Comparison of ENCODE assay signal across 16 cellular contexts in genomic region chr5:1393571-1394501, GRCh38. TPM values are rescaled to one million over a fixed set of nuclear protein-coding genes. Genes with fewer than 3 reads are reported as not detected.
A peak's percentile ranks its signal among the peaks of the same experiment; 100 is the strongest.
DNase-seq lines count a peak whose midpoint lies in the region; ATAC-seq and TF ChIP-seq lines count a peak whose summit lies in the region.
"Had no signal": no experiment of that assay in that cellular context is flagged by ENCODE, and none has a peak within 500 bp of the region (broad histone marks: within the 10 kb centered on the region; RNA-seq: fewer than 3 reads in every experiment).

No MANE protein-coding gene starts in this region.

- 70% methylated on average over 36 of the region's 36 CpGs for WGBS in right cardiac atrium

- TF ChIP-seq CTCF in chondrocyte (IDR thresholded peaks at IDR 0.05) (no peak), lower lobe of right lung (IDR thresholded peaks at IDR 0.05) (no peak)

- H3K36me3 Mint-ChIP-seq in chondrocyte (ENCODE audit: low read depth): no peaks in the 10 kb centered on the region
- H3K36me3 Mint-ChIP-seq in activated T-cell treated with anti-CD3 and anti-CD28 coated beads, Interleukin-2, amount 50 U/mL, for 24 hours (ENCODE audit: low read depth): no peaks in the 10 kb centered on the region
- H3K36me3 Mint-ChIP-seq: CD8-positive, alpha-beta T cell had no signal

- intact Hi-C loops in right cardiac atrium (cut with DNase I) (no loop called here), left cardiac atrium (cut with DNase I) (no loop called here), lower lobe of right lung (cut with DNase I) (no loop called here)

- H3K27me3 Mint-ChIP-seq in chondrocyte (ENCODE audit: low read depth): peaks cover 60% of the 10 kb centered on the region
- peaks cover 25% of the 10 kb centered on the region for H3K27me3 Mint-ChIP-seq in activated T-cell treated with anti-CD3 and anti-CD28 coated beads, Interleukin-2, amount 50 U/mL, for 24 hours

- H3K4me1 Mint-ChIP-seq in chondrocyte (ENCODE audit: low read depth): no peaks in the 10 kb centered on the region
- H3K4me1 Mint-ChIP-seq in activated T-cell treated with anti-CD3 and anti-CD28 coated beads, Interleukin-2, amount 50 U/mL, for 24 hours (ENCODE audit: low read depth): no peaks in the 10 kb centered on the region

- H3K4me3 ChIP-seq in right cardiac atrium (ENCODE audit: low read length) (no peak overlapping the region), lower lobe of right lung (no peak overlapping the region)
- H3K4me3 ChIP-seq: A549 had no signal

- no peak overlapping the region for H3K27ac Mint-ChIP-seq in chondrocyte (ENCODE audit: unreplicated experiment)
- no peak overlapping the region for H3K27ac Mint-ChIP-seq in activated T-cell treated with anti-CD3 and anti-CD28 coated beads, Interleukin-2, amount 50 U/mL, for 24 hours
- H3K27ac Mint-ChIP-seq: CD8-positive, alpha-beta T cell had no signal

- no peaks in the 10 kb centered on the region for H3K36me3 ChIP-seq in lower lobe of right lung
- H3K36me3 ChIP-seq: BE2C had no signal

- H3K27me3 ChIP-seq in right cardiac atrium (ENCODE audit: control insufficient read depth, insufficient read depth) (no peaks in the 10 kb centered on the region), lower lobe of right lung (ENCODE audit: low read depth) (peaks cover 47% of the 10 kb centered on the region)

- no peak overlapping the region for H3K4me3 Mint-ChIP-seq in chondrocyte (ENCODE audit: unreplicated experiment)
- H3K4me3 Mint-ChIP-seq in activated T-cell treated with anti-CD3 and anti-CD28 coated beads, Interleukin-2, amount 50 U/mL, for 24 hours: no peak overlapping the region
- H3K4me3 Mint-ChIP-seq: CD8-positive, alpha-beta T cell had no signal

- H3K9me3 Mint-ChIP-seq in chondrocyte (ENCODE audit: low read depth): peaks cover 7% of the 10 kb centered on the region
- H3K9me3 Mint-ChIP-seq in activated T-cell treated with anti-CD3 and anti-CD28 coated beads, Interleukin-2, amount 50 U/mL, for 24 hours: peaks cover 4% of the 10 kb centered on the region
- H3K9me3 Mint-ChIP-seq: CD8-positive, alpha-beta T cell had no signal

- ATAC-seq in right cardiac atrium: no peak
- ATAC-seq in left cardiac atrium: no peak
- no peak for ATAC-seq in lower lobe of right lung
- no peak for ATAC-seq in GM18870 (IDR thresholded peaks at IDR 0.05; ENCODE audit: unreplicated experiment)
- ATAC-seq: CD8-positive, alpha-beta T cell had no signal

- DNase-seq in right cardiac atrium: peak in 2 of 3 donors; percentile 5 to 10
- no peak for DNase-seq in left cardiac atrium
- DNase-seq in chondrocyte (ENCODE audit: low spot score): peak; percentile 54
- DNase-seq in lower lobe of right lung: peak; percentile 30
- no peak for DNase-seq in NCI-H526 treated with DMSO at 0.1 percent for 48 hours (lab: John Stamatoyannopoulos, UW)
- DNase-seq in activated T-cell treated with anti-CD3 and anti-CD28 coated beads, Interleukin-2, amount 50 U/mL, for 24 hours: no peak
- DNase-seq: BE2C; CD8-positive, alpha-beta T cell; COR-L47; HCEC 1CT had no signal

- H3K4me1 ChIP-seq in right cardiac atrium (ENCODE audit: control insufficient read depth, insufficient read depth, low read length): no peaks in the 10 kb centered on the region
- no peaks in the 10 kb centered on the region for H3K4me1 ChIP-seq in lower lobe of right lung
- H3K4me1 ChIP-seq: A549, BE2C had no signal

- H3K9me3 ChIP-seq in right cardiac atrium (ENCODE audit: control insufficient read depth, low read length) (no peaks in the 10 kb centered on the region), lower lobe of right lung (no peaks in the 10 kb centered on the region)
- H3K9me3 ChIP-seq: BE2C had no signal

- no peak overlapping the region for H3K27ac ChIP-seq in right cardiac atrium (ENCODE audit: low read length)
- no peak overlapping the region for H3K27ac ChIP-seq in lower lobe of right lung
- H3K27ac ChIP-seq: A549, C4-2B had no signal

RNA-seq across cellular contexts. Expression of gene CLPTM1L, which starts 48.9 kb away (rescaled TPM):
- total RNA-seq in right cardiac atrium: 10 to 100 TPM; 43.9 to 62.7 (median 50.0) TPM
- 44.0 TPM for polyA plus RNA-seq in right cardiac atrium
- total RNA-seq in left cardiac atrium: 10 to 100 TPM; 46.6 to 51.7 TPM
- total RNA-seq in chondrocyte: 75.8 to 108 TPM (median 81.6 TPM) in 3 replicates
- total RNA-seq in lower lobe of right lung: 135 TPM

RNA-seq across cellular contexts. Expression of gene SLC6A3, which starts 51.4 kb away (rescaled TPM):
- total RNA-seq in right cardiac atrium: not detected
- polyA plus RNA-seq in right cardiac atrium: not detected
- total RNA-seq in left cardiac atrium: under 1 TPM in 1 of 2 donors, not detected in 1; 0.06 TPM
- total RNA-seq in chondrocyte: not detected in 3 replicates
- total RNA-seq in lower lobe of right lung: 0.12 TPM
- total RNA-seq: CD8-positive, alpha-beta T cell; Daoy; H4 had no signal
- polyA plus RNA-seq: AG04450 had no signal

Comparison
In these comparisons a context has a peak if more than half of its experiments do, and no peak if none do; other contexts are left out.
1. DNase-seq: peak in right cardiac atrium (2 of 3), chondrocyte (single experiment) and lower lobe of right lung (single experiment); none in left cardiac atrium (single experiment), NCI-H526 treated with DMSO at 0.1 percent for 48 hours (single experiment) and activated T-cell treated with anti-CD3 and anti-CD28 coated beads, Interleukin-2, amount 50 U/mL, for 24 hours (single experiment).